ENCODE assay signal across 1 cellular context in genomic region chr5:159341914-159342313, GRCh38.
TF ChIP-seq lines count a peak whose summit lies in the region.

No MANE protein-coding gene starts in this region.

TF ChIP-seq in HepG2, 621 proteins besides CTCF, POLR2A, EP300 and RAD21 (continued from another document):
- TF ChIP-seq GATAD2A (CRISPR knock-in tag; IDR thresholded peaks at IDR 0.05) (0 out of 2 replicates have a peak, but pooled peaks have one; percentile 44), BRF2 (CRISPR knock-in tag; IDR thresholded peaks at IDR 0.05) (no peak), CEBPG (CRISPR knock-in tag; IDR thresholded peaks at IDR 0.05) (peak; percentile 86), FOSL2 (CRISPR knock-in tag; IDR thresholded peaks at IDR 0.05) (peak; percentile 54), ZNF33B (CRISPR knock-in tag; IDR thresholded peaks at IDR 0.05) (no peak), CEBPB (IDR thresholded peaks at IDR 0.05; ENCODE audit: borderline replicate concordance, low read depth, low read length) (peak; percentile 84; the same call in 1 of the 2 replicates), ZNF770 (CRISPR knock-in tag; IDR thresholded peaks at IDR 0.05) (no peak), CBX1 (IDR thresholded peaks at IDR 0.05; ENCODE audit: low read depth) (no peak), ZNF749 (CRISPR knock-in tag; IDR thresholded peaks at IDR 0.05; ENCODE audit: borderline replicate concordance) (no peak), FOXK2 (IDR thresholded peaks at IDR 0.05) (no peak), CBFB (CRISPR knock-in tag; IDR thresholded peaks at IDR 0.05) (0 out of 2 replicates have a peak, but pooled peaks have one; percentile 47)
- TF ChIP-seq, protein P1, sequence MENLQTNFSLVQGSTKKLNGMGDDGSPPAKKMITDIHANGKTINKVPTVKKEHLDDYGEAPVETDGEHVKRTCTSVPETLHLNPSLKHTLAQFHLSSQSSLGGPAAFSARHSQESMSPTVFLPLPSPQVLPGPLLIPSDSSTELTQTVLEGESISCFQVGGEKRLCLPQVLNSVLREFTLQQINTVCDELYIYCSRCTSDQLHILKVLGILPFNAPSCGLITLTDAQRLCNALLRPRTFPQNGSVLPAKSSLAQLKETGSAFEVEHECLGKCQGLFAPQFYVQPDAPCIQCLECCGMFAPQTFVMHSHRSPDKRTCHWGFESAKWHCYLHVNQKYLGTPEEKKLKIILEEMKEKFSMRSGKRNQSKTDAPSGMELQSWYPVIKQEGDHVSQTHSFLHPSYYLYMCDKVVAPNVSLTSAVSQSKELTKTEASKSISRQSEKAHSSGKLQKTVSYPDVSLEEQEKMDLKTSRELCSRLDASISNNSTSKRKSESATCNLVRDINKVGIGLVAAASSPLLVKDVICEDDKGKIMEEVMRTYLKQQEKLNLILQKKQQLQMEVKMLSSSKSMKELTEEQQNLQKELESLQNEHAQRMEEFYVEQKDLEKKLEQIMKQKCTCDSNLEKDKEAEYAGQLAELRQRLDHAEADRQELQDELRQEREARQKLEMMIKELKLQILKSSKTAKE (CRISPR knock-in tag; IDR thresholded peaks at IDR 0.05; ENCODE audit: borderline replicate concordance) = no peak
- TF ChIP-seq, protein P2, sequence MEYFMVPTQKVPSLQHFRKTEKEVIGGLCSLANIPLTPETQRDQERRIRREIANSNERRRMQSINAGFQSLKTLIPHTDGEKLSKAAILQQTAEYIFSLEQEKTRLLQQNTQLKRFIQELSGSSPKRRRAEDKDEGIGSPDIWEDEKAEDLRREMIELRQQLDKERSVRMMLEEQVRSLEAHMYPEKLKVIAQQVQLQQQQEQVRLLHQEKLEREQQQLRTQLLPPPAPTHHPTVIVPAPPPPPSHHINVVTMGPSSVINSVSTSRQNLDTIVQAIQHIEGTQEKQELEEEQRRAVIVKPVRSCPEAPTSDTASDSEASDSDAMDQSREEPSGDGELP (IDR thresholded peaks at IDR 0.05; ENCODE audit: borderline replicate concordance, low read depth) = no peak
- TF ChIP-seq, protein P3, sequence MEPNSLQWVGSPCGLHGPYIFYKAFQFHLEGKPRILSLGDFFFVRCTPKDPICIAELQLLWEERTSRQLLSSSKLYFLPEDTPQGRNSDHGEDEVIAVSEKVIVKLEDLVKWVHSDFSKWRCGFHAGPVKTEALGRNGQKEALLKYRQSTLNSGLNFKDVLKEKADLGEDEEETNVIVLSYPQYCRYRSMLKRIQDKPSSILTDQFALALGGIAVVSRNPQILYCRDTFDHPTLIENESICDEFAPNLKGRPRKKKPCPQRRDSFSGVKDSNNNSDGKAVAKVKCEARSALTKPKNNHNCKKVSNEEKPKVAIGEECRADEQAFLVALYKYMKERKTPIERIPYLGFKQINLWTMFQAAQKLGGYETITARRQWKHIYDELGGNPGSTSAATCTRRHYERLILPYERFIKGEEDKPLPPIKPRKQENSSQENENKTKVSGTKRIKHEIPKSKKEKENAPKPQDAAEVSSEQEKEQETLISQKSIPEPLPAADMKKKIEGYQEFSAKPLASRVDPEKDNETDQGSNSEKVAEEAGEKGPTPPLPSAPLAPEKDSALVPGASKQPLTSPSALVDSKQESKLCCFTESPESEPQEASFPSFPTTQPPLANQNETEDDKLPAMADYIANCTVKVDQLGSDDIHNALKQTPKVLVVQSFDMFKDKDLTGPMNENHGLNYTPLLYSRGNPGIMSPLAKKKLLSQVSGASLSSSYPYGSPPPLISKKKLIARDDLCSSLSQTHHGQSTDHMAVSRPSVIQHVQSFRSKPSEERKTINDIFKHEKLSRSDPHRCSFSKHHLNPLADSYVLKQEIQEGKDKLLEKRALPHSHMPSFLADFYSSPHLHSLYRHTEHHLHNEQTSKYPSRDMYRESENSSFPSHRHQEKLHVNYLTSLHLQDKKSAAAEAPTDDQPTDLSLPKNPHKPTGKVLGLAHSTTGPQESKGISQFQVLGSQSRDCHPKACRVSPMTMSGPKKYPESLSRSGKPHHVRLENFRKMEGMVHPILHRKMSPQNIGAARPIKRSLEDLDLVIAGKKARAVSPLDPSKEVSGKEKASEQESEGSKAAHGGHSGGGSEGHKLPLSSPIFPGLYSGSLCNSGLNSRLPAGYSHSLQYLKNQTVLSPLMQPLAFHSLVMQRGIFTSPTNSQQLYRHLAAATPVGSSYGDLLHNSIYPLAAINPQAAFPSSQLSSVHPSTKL (CRISPR knock-in tag; IDR thresholded peaks at IDR 0.05) = peak; percentile 44; the same call in 1 of the 2 replicates
